Comparison of ENCODE assay signal across 8 cellular contexts in genomic region chr21:38804617-38805281, GRCh38. TPM values are rescaled to one million over a fixed set of nuclear protein-coding genes. Genes with fewer than 3 reads are reported as not detected.
DNase-seq lines count a peak whose midpoint lies in the region; ATAC-seq, FAIRE-seq and TF ChIP-seq lines count a peak whose summit lies in the region.

No MANE protein-coding gene starts in this region.

- in situ Hi-C loops in K562 (cut with MboI), result no loop called here

- H3K27ac ChIP-seq in A549 (peak overlapping the region; percentile 98 to 99), K562 (ENCODE audit: extremely low read depth, low read depth, low read length) (peak overlapping the region; percentile 84), sigmoid colon (peak overlapping the region; percentile 92 to 98 (median 94))

- H3K4me1 ChIP-seq in A549, result peaks cover 63% of the 10 kb centered on the region
- H3K4me1 ChIP-seq in K562 (replicated peaks in 1 of 2; ENCODE audit: control insufficient read depth in 2 of 2, insufficient read depth in 2 of 2, low read length in 2 of 2), result peaks cover 43 to 47% of the 10 kb centered on the region in 2 experiments
- H3K4me1 ChIP-seq in sigmoid colon, result peaks cover 0 to 31% (median 15%) of the 10 kb centered on the region in 4 donors

- peak overlapping the region; percentile 96 for H2AFZ ChIP-seq in K562 (ENCODE audit: low read depth, low read length)

- TF ChIP-seq POLR2A in A549 (IDR thresholded peaks at IDR 0.05; ENCODE audit: low read length) (no peak), K562 (conservative IDR thresholded peaks at IDR 0.05) (no peak), sigmoid colon (IDR thresholded peaks at IDR 0.05) (no peak)

- TF ChIP-seq RAD21 in A549 (conservative IDR thresholded peaks at IDR 0.05 in 1 of 2, IDR thresholded peaks at IDR 0.05 in 1 of 2) (peak; percentile 44 to 64; a peak in 4 of 5 replicates), K562 (CRISPR knock-in tag; conservative IDR thresholded peaks at IDR 0.05 in 1 of 2, IDR thresholded peaks at IDR 0.05 in 1 of 2) (peak; percentile 73 to 74)

- peaks cover 4% of the 10 kb centered on the region for H3K9me1 ChIP-seq in K562 (ENCODE audit: control insufficient read depth, insufficient read depth, low read length)

- POLR2A ChIA-PET in A549 (lab: Yijun Ruan, JAX) (interaction anchor here (1.0 to 1.7 kb wide), 4 partner anchors 27 to 333 kb away, joined by 3 to 5 read pairs (median 5); no protein-coding TSS in a partner anchor), K562 (lab: Yijun Ruan, JAX) (interaction anchor here (0.9 to 1.8 kb wide), 5 partner anchors 9 to 46 kb away, joined by 3 to 6 read pairs (median 5); no protein-coding TSS in a partner anchor)

- BruUV-seq in K562 (replicated peaks; lab: Mats Ljungman, UMichigan), result no TSS peak

- peak overlapping the region; percentile 75 to 95 for H3K9ac ChIP-seq in K562 (ENCODE audit: insufficient read depth in 1 of 2, low read depth in 2 of 2, low read length in 2 of 2)

- ATAC-seq in A549 (peak; percentile 69 to 71), K562 (peak; percentile 54), HG03108 (IDR thresholded peaks at IDR 0.05; ENCODE audit: unreplicated experiment) (no peak)

- no peaks in the 10 kb centered on the region for H3K9me3 ChIP-seq in A549
- H3K9me3 ChIP-seq in K562 (replicated peaks; ENCODE audit: control insufficient read depth, insufficient read depth, low read depth, low read length), result no peaks in the 10 kb centered on the region
- no peaks in the 10 kb centered on the region for H3K9me3 ChIP-seq in sigmoid colon

- FAIRE-seq in A549 (lab: Jason Lieb, UNC) (no peak), K562 (lab: Jason Lieb, UNC) (no peak)

- peak; percentile 51 for TF ChIP-seq CTCF in A549 (IDR thresholded peaks at IDR 0.05)
- peak; percentile 37 for TF ChIP-seq CTCF in GM12873 (IDR thresholded peaks at IDR 0.05; ENCODE audit: insufficient read depth, low read depth, low read length, missing control alignments)
- TF ChIP-seq CTCF in K562 (IDR thresholded peaks at IDR 0.05 in 2 of 3, conservative IDR thresholded peaks at IDR 0.05 in 1 of 3; ENCODE audit: insufficient read depth in 2 of 3, low read depth in 1 of 3, low read length in 3 of 3), result peak; percentile 67 to 71 (median 69)
- TF ChIP-seq CTCF in sigmoid colon (IDR thresholded peaks at IDR 0.05), result peak; percentile 37 to 61 (median 46)

- 0 out of 2 replicates have a peak, but pooled peaks cover 12% of the 10 kb centered on the region for H4K20me1 ChIP-seq in K562 (replicated peaks; ENCODE audit: control insufficient read depth, insufficient read depth, low read length)

- DNase-seq in A549 (ENCODE audit: low read depth in 1 of 2, low spot score in 1 of 2), result peak in 1 of 2 experiments; percentile 69
- DNase-seq in HUDEP-2 (lab: John Stamatoyannopoulos, UW; ENCODE audit: unreplicated experiment in 76 of 76), result peak in 40 of 76 experiments; percentile 17 to 72 (median 52)
- DNase-seq in SHP77 (lab: John Stamatoyannopoulos, UW), result peak; percentile 22 to 77
- peak; percentile 62 to 77 (median 70) for DNase-seq in K562 (ENCODE audit: extremely low read depth in 1 of 4, low spot score in 3 of 4)
- DNase-seq in sigmoid colon, result peak; percentile 92

- CTCF ChIA-PET in A549 (lab: Yijun Ruan, JAX), result interaction anchor here (0.8 to 3.3 kb wide), 12 partner anchors 10 to 645 kb away, joined by 3 to 20 read pairs (median 3); no protein-coding TSS in a partner anchor
- CTCF ChIA-PET in K562 (lab: Yijun Ruan, JAX; ENCODE audit: low intra/inter-chr PET ratio), result interaction anchor here (0.6 to 1.1 kb wide), 3 partner anchors 24 to 218 kb away, joined by 3 read pairs; no protein-coding TSS in a partner anchor

- peaks cover 34% of the 10 kb centered on the region for H3K79me2 ChIP-seq in K562 (ENCODE audit: control insufficient read depth, insufficient read depth, low read length)

- H3K4me3 ChIP-seq in A549 (peak overlapping the region; percentile 93), K562 (peak overlapping the region; percentile 69), iPS-11a (ENCODE audit: low read depth, low read length) (peak overlapping the region; percentile 73), sigmoid colon (peak overlapping the region; percentile 71 to 98 (median 96))

- H3K36me3 ChIP-seq in K562 (ENCODE audit: control insufficient read depth, insufficient read depth, low read length), result peaks cover 22% of the 10 kb centered on the region; the same call in 2 of the 3 replicates
- H3K36me3 ChIP-seq in sigmoid colon, result peaks cover 0 to 4% (median 0%) of the 10 kb centered on the region in 4 donors

- WGBS in A549 (ENCODE audit: missing lambda C conversion rate), result 9% methylated on average over 22 of the region's 32 CpGs
- 20% methylated on average over 32 of the region's 32 CpGs for WGBS in K562 (ENCODE audit: insufficient coverage, low coverage, missing lambda C conversion rate)
- 3 to 17% methylated on average over 32 of the region's 32 CpGs for WGBS in sigmoid colon, 2 donors

- TF ChIP-seq EP300 in A549 (IDR thresholded peaks at IDR 0.05) (no peak), K562 (IDR thresholded peaks at IDR 0.05; ENCODE audit: low read length) (no peak), sigmoid colon (IDR thresholded peaks at IDR 0.05) (no peak)

- H3K4me2 ChIP-seq in A549, result peak overlapping the region; percentile 93
- peak overlapping the region; percentile 84 for H3K4me2 ChIP-seq in K562 (ENCODE audit: insufficient read depth, low read length)

- H3K27me3 ChIP-seq in K562 (ENCODE audit: control insufficient read depth in 2 of 2, insufficient read depth in 2 of 2, low read length in 2 of 2), result no peaks in the 10 kb centered on the region; a peak in 1 of 5 replicates
- H3K27me3 ChIP-seq in sigmoid colon, result no peaks in the 10 kb centered on the region

- intact Hi-C loops in K562 (cut with micrococcal nuclease), result loop anchor here (2.0 to 10.0 kb wide), 4 partner anchors 26 to 333 kb away; no protein-coding TSS in a partner anchor
- intact Hi-C loops in sigmoid colon (cut with DNase I), result loop anchor here (1.0 to 5.0 kb wide), 7 partner anchors 44 to 378 kb away; partner anchors contain the start of gene PSMG1

TF ChIP-seq in A549, 52 proteins besides CTCF, POLR2A, EP300 and RAD21 (continues in another document):
- TF ChIP-seq FOSL2 (IDR thresholded peaks at IDR 0.05), result no peak
- 0 out of 2 replicates have a peak, but pooled peaks have one; percentile 10 for TF ChIP-seq FOSL2 (CRISPR knock-in tag; IDR thresholded peaks at IDR 0.05)
- TF ChIP-seq SMC3 (IDR thresholded peaks at IDR 0.05), result peak; percentile 61
- TF ChIP-seq USF2 (IDR thresholded peaks at IDR 0.05), result peak; percentile 52; the same call in 1 of the 2 replicates

TF ChIP-seq in K562, 482 proteins besides CTCF, POLR2A, EP300 and RAD21 (continues in another document):
- no peak for TF ChIP-seq BRCA1 (IDR thresholded peaks at IDR 0.05)
- 0 out of 2 replicates have a peak, but pooled peaks have one; percentile 51 for TF ChIP-seq BRCA1 (CRISPR knock-in tag; IDR thresholded peaks at IDR 0.05)
- no peak for TF ChIP-seq MBD1 (CRISPR knock-in tag; IDR thresholded peaks at IDR 0.05)
- TF ChIP-seq RCOR1 (IDR thresholded peaks at IDR 0.05; ENCODE audit: borderline replicate concordance in 1 of 2, low read depth in 2 of 2, low read length in 2 of 2), result peak in 1 of 2 experiments; percentile 67; a peak in 2 of 4 replicates
- TF ChIP-seq SMARCB1 (IDR thresholded peaks at IDR 0.05; ENCODE audit: insufficient read length, low read depth), result peak; percentile 64
- TF ChIP-seq KDM2B (CRISPR knock-in tag; IDR thresholded peaks at IDR 0.05), result peak; percentile 80; the same call in 1 of the 2 replicates
- TF ChIP-seq NR1H2 (CRISPR knock-in tag; IDR thresholded peaks at IDR 0.05), result no peak
- no peak for TF ChIP-seq PHF20 (IDR thresholded peaks at IDR 0.05; ENCODE audit: partially characterized antibody)

RNA-seq across cellular contexts. Expression of gene ETS2, which starts 1.0 kb away (rescaled TPM):
- polyA plus RNA-seq in A549 (2011; rRNA removed) (41.6 and 42.6 TPM in 2 replicates), A549 (2017; fragmentation: RNase III; extraction: RNeasy Plus Mini Kit Qiagen cat#74134 plus additional on column Dnase treatment) (45.5 to 48.0 TPM (median 46.1 TPM) in 3 replicates), K562 (2011; rRNA removed) (8.7 and 10.5 TPM in 2 replicates), K562 (2014; fragmentation: Illumina TruSeq; extraction: Trizol) (17.9 and 24.2 TPM in 2 replicates), K562 (2014; fragmentation: Nextera tagmentation; extraction: Ambion mirVana) (1 to 10 TPM; 1.7 to 2.2 TPM), K562 (2014; rRNA removed) (12.8 and 13.7 TPM in 2 replicates), sigmoid colon (100 to 1,000 TPM in 1 of 3 donors, 10 to 100 TPM in 2; 47.4 to 133 (median 83.3) TPM)
- 35.1 and 45.9 TPM in 2 replicates for polyA plus RNA-seq in A549 (2012; cell fraction: cytosol; rRNA removed)
- 87.4 and 104 TPM in 2 replicates for polyA plus RNA-seq in A549 (2012; cell fraction: nucleus; rRNA removed)
- 38.4 and 46.6 TPM in 2 replicates for polyA minus RNA-seq in A549 (2011; rRNA and poly(A)+ RNA removed)
- 11.0 and 16.7 TPM in 2 replicates for total RNA-seq in K562 (2011; cell fraction: chromatin; rRNA removed; ENCODE audit: low replicate concordance)
- 10.9 and 16.3 TPM in 2 replicates for total RNA-seq in K562 (2011; cell fraction: nucleolus; rRNA removed)
- 9.7 and 11.9 TPM in 2 replicates for total RNA-seq in K562 (2011; cell fraction: nucleoplasm; rRNA removed)
- total RNA-seq in K562 (2014; rRNA removed) (12.2 and 13.1 TPM in 2 replicates), K562 (2014; rRNA removed; fragmentation: Illumina TruSeq; extraction: Trizol) (11.2 and 11.5 TPM in 2 replicates), K562 (2015; rRNA removed; fragmentation: Illumina TruSeq; extraction: Trizol) (14.0 and 15.4 TPM in 2 replicates), K562 (2021) (24.4 and 26.2 TPM in 2 replicates), sigmoid colon (100 to 1,000 TPM in 1 of 4 donors, 10 to 100 TPM in 3; 32.1 to 112 (median 41.7) TPM)
- 5.4 and 6.5 TPM in 2 replicates for polyA plus RNA-seq in K562 (2011; cell fraction: cytosol; rRNA removed)
- polyA plus RNA-seq in K562 (2011; cell fraction: nucleus; rRNA removed), result 17.0 and 22.9 TPM in 2 replicates
- 12.5 and 19.4 TPM in 2 replicates for polyA plus RNA-seq in K562 (2012)
- polyA minus RNA-seq in K562 (2011; rRNA and poly(A)+ RNA removed), result 6.7 and 7.2 TPM in 2 replicates
- polyA minus RNA-seq in K562 (2011; cell fraction: cytosol; rRNA and poly(A)+ RNA removed), result 7.4 and 11.6 TPM in 2 replicates
- 9.2 and 9.9 TPM in 2 replicates for polyA minus RNA-seq in K562 (2011; cell fraction: nucleus; rRNA and poly(A)+ RNA removed)

Comparison
In these comparisons a context has a peak if more than half of its experiments do, and no peak if none do; other contexts are left out.
1. Of the 35 proteins assayed by ChIP-seq in both K562 and A549: peak only in K562: CHD2, CHD4 and KDM1A; only in A549: MYC, REST and SMC3; in both: CTCF, RAD21 and USF2; in neither: 25; mixed calls (peak in some experiments, not most) for 1.